In genomic region chr2:128028668-128029054, GRCh38 we compare ENCODE assay signal across 8 cellular contexts. TPM values are rescaled to one million over a fixed set of nuclear protein-coding genes. Genes with fewer than 3 reads are reported as not detected.
DNase-seq lines count a peak whose midpoint lies in the region; ATAC-seq and TF ChIP-seq lines count a peak whose summit lies in the region.

No MANE protein-coding gene starts in this region.

- POLR2A ChIA-PET in HCT116 (lab: Charles Lee) = no interaction called here

- H3K36me3 ChIP-seq in HCT116 (ENCODE audit: control insufficient read depth in 1 of 2, insufficient read depth in 2 of 2, low read length in 2 of 2) (peaks cover 0 to 3% of the 10 kb centered on the region in 2 experiments; a peak in 2 of 4 replicates), skeletal muscle tissue (ENCODE audit: control insufficient read depth in 3 of 3, insufficient read depth in 3 of 3, low read length in 3 of 3) (no peaks in the 10 kb centered on the region)

- no peak overlapping the region; the same call in 1 of the 2 replicates for H3K27ac ChIP-seq in HCT116 (ENCODE audit: low read depth, low read length)
- H3K27ac ChIP-seq in VCaP = peak overlapping the region; percentile 80
- H3K27ac ChIP-seq in right cardiac atrium (ENCODE audit: low read length) = peak overlapping the region; percentile 80
- peak overlapping the region; percentile 86 for H3K27ac ChIP-seq in skeletal muscle tissue (ENCODE audit: low read depth, low read length)

- peaks cover 29% of the 10 kb centered on the region for H3K79me2 ChIP-seq in HCT116 (ENCODE audit: insufficient read depth, low read length)

- H3K9ac ChIP-seq in HCT116 (ENCODE audit: low read length) (peak overlapping the region; percentile 82), skeletal muscle tissue (ENCODE audit: low read depth in 1 of 3, low read length in 3 of 3) (peak overlapping the region; percentile 70 to 89 (median 87))

- TF ChIP-seq POLR2A in HCT116 (IDR thresholded peaks at IDR 0.05; ENCODE audit: borderline replicate concordance, extremely low read depth, insufficient read depth, insufficient read length) = no peak

- H3K4me1 ChIP-seq in HCT116 (ENCODE audit: control insufficient read depth in 1 of 2, insufficient read depth in 2 of 2, low read length in 2 of 2) (peaks cover 3 to 10% of the 10 kb centered on the region in 2 experiments; a peak in 3 of 4 replicates), right cardiac atrium (ENCODE audit: control insufficient read depth, insufficient read depth, low read length) (no peaks in the 10 kb centered on the region), skeletal muscle tissue (ENCODE audit: control insufficient read depth in 3 of 3, insufficient read depth in 3 of 3, low read length in 3 of 3) (peaks cover 4 to 15% (median 9%) of the 10 kb centered on the region in 3 donors)

- H3K4me3 ChIP-seq in HCT116 (replicated peaks in 1 of 2; ENCODE audit: low read depth in 1 of 2, low read length in 2 of 2) (peak overlapping the region; percentile 81 to 84), right cardiac atrium (ENCODE audit: low read length) (peak overlapping the region; percentile 86), skeletal muscle tissue (ENCODE audit: low read length in 3 of 3) (peak overlapping the region; percentile 88 to 91 (median 90))

- H2AFZ ChIP-seq in HCT116 (ENCODE audit: low read depth, low read length, poor library complexity, severe bottlenecking) = peak overlapping the region; percentile 93

- 11% methylated on average over 1 of the region's 1 CpG for WGBS in right cardiac atrium

- DNase-seq in HCT116 (ENCODE audit: low read depth, low spot score) = no peak
- DNase-seq in right cardiac atrium = no peak
- DNase-seq in NCI-H69 (lab: John Stamatoyannopoulos, UW) = no peak
- DNase-seq in left colon = no peak
- no peak for DNase-seq in NCI-H748 treated with DMSO at 0.1 percent for 48 hours (lab: John Stamatoyannopoulos, UW)

- H3K9me2 ChIP-seq in HCT116 (ENCODE audit: insufficient read depth) = no peaks in the 10 kb centered on the region

- no peak for TF ChIP-seq RAD21 in HCT116 (IDR thresholded peaks at IDR 0.05; ENCODE audit: low read depth)

- intact Hi-C loops in HCT116 (cut with micrococcal nuclease) = loop anchor here (5.0 to 10.0 kb wide), 2 partner anchors 64 to 144 kb away; partner anchors contain the start of genes AMMECR1L and UGGT1
- intact Hi-C loops in right cardiac atrium (cut with DNase I) = loop anchor here in 1 of 4 donors (5.0 kb wide), 1 partner anchor 64 kb away; the partner anchor contains the start of gene UGGT1
- intact Hi-C loops in left colon (cut with DNase I, micrococcal nuclease) = no loop called here

- H3K27me3 ChIP-seq in HCT116 (ENCODE audit: insufficient read depth, low read length) (no peaks in the 10 kb centered on the region), right cardiac atrium (ENCODE audit: control insufficient read depth, insufficient read depth) (no peaks in the 10 kb centered on the region), skeletal muscle tissue (ENCODE audit: control insufficient read depth in 3 of 3, insufficient read depth in 3 of 3, low read length in 3 of 3) (no peaks in the 10 kb centered on the region)

- ATAC-seq in HCT116 (no peak), right cardiac atrium (no peak), left colon (no peak), HG02678 (IDR thresholded peaks at IDR 0.05; ENCODE audit: unreplicated experiment) (no peak)

- peaks cover 0 to 5% of the 10 kb centered on the region in 2 experiments; a peak in 2 of 4 replicates for H3K9me3 ChIP-seq in HCT116 (ENCODE audit: control insufficient read depth in 1 of 2, insufficient read depth in 1 of 2, low read depth in 1 of 2, low read length in 2 of 2)
- no peaks in the 10 kb centered on the region for H3K9me3 ChIP-seq in right cardiac atrium (ENCODE audit: control insufficient read depth, low read length)
- no peaks in the 10 kb centered on the region for H3K9me3 ChIP-seq in skeletal muscle tissue (ENCODE audit: control insufficient read depth in 3 of 3, low read length in 3 of 3)

- H4K20me1 ChIP-seq in HCT116 (ENCODE audit: insufficient read depth) = no peaks in the 10 kb centered on the region

- H3K4me2 ChIP-seq in HCT116 (ENCODE audit: low read length) = peak overlapping the region; percentile 99

- RAD21 ChIA-PET in HCT116 (lab: Charles Lee; ENCODE audit: low non-redundant PET in 1 of 2, low total read pairs in 2 of 2, uncharacterized antibody in 2 of 2, unreplicated experiment in 2 of 2) = interaction anchor here in 1 of 2 experiments (0.6 kb wide), 1 partner anchor 208 kb away, joined by 3 read pairs; no protein-coding TSS in a partner anchor

- CTCF ChIA-PET in HCT116 (lab: Charles Lee) = no interaction called here

- BruUV-seq in HCT116 (replicated peaks; lab: Mats Ljungman, UMichigan) = no TSS peak

- TF ChIP-seq CTCF in HCT116 (IDR thresholded peaks at IDR 0.05 in 2 of 3, conservative IDR thresholded peaks at IDR 0.05 in 1 of 3; ENCODE audit: borderline replicate concordance in 1 of 3, insufficient read depth in 1 of 3, low read depth in 2 of 3, low read length in 2 of 3) = no peak
- no peak for TF ChIP-seq CTCF in VCaP (conservative IDR thresholded peaks at IDR 0.05)

TF ChIP-seq in HCT116, 20 proteins besides CTCF, POLR2A, EP300 and RAD21:
- TF ChIP-seq CEBPB (IDR thresholded peaks at IDR 0.05; ENCODE audit: low read depth) (no peak), ATF3 (IDR thresholded peaks at IDR 0.05) (no peak), SRF (IDR thresholded peaks at IDR 0.05; ENCODE audit: low read depth) (no peak), ZBTB33 (IDR thresholded peaks at IDR 0.05; ENCODE audit: extremely low read depth, insufficient replicate concordance, low read length) (no peak), JUND (IDR thresholded peaks at IDR 0.05) (no peak), SIN3A (IDR thresholded peaks at IDR 0.05; ENCODE audit: low read depth) (no peak), CBX3 (IDR thresholded peaks at IDR 0.05; ENCODE audit: low read depth) (no peak), SP1 (IDR thresholded peaks at IDR 0.05; ENCODE audit: low read depth) (no peak), FOSL1 (IDR thresholded peaks at IDR 0.05; ENCODE audit: low read depth) (no peak), ZNF274 (IDR thresholded peaks at IDR 0.05; ENCODE audit: low read depth, low read length) (no peak), EGR1 (IDR thresholded peaks at IDR 0.05; ENCODE audit: low read depth) (no peak)

RNA-seq across cellular contexts. Expression of gene SAP130, which starts 0.8 kb away (rescaled TPM):
- 29.5 TPM for total RNA-seq in HCT116 (2021; ENCODE audit: unreplicated experiment)
- polyA plus RNA-seq in HCT116 (2012) = 22.3 and 23.8 TPM in 2 replicates
- 10 to 100 TPM; 11.8 to 15.0 (median 12.6) TPM for total RNA-seq in right cardiac atrium
- polyA plus RNA-seq in right cardiac atrium = 5.7 TPM
- 3.1 TPM for total RNA-seq in skeletal muscle tissue
- total RNA-seq in left colon = 10 to 100 TPM; 26.2 to 30.3 TPM
